In genomic region chr1:212557739-212558664, GRCh38 we compare ENCODE assay signal across 9 cellular contexts. TPM values are rescaled to one million over a fixed set of nuclear protein-coding genes. Genes with fewer than 3 reads are reported as not detected.
DNase-seq lines count a peak whose midpoint lies in the region; ATAC-seq, FAIRE-seq and TF ChIP-seq lines count a peak whose summit lies in the region.
"Had no signal": no experiment of that assay in that cellular context is flagged by ENCODE, and none has a peak within 500 bp of the region (broad histone marks: within the 10 kb centered on the region; RNA-seq: fewer than 3 reads in every experiment).

No MANE protein-coding gene starts in this region.

- no peaks in the 10 kb centered on the region; a peak in 1 of 4 replicates for H3K9me3 ChIP-seq in H1 (ENCODE audit: insufficient read depth in 2 of 2, low read depth in 1 of 2, low read length in 1 of 2)
- peaks cover 3% of the 10 kb centered on the region for H3K9me3 ChIP-seq in mesenchymal stem cell (ENCODE audit: control insufficient read depth, low read length)
- H3K9me3 ChIP-seq in upper lobe of left lung, result no peaks in the 10 kb centered on the region

- H4K5ac ChIP-seq in H1 (ENCODE audit: insufficient read length, low read depth, low read length), result no peak overlapping the region

- H3K4me3 ChIP-seq in H1 (ENCODE audit: extremely low read depth in 1 of 4, insufficient read depth in 2 of 4, low read depth in 3 of 4, low read length in 4 of 4) (peak overlapping the region; percentile 54 to 68 (median 60)), mesenchymal stem cell (ENCODE audit: insufficient read depth in 1 of 2, low read depth in 1 of 2, low read length in 2 of 2) (peak overlapping the region; percentile 75 to 76), upper lobe of left lung (peak overlapping the region; percentile 50 to 78 (median 68))

- H2BK15ac ChIP-seq in H1 (ENCODE audit: low read length), result peak overlapping the region; percentile 18; the same call in 1 of the 2 replicates
- peak overlapping the region; percentile 97 for H2BK15ac ChIP-seq in mesenchymal stem cell (ENCODE audit: low read depth, poor library complexity, severe bottlenecking)

- H3K14ac ChIP-seq in H1 (ENCODE audit: insufficient read length), result no peak overlapping the region
- peak overlapping the region in 1 of 2 experiments; percentile 79 for H3K14ac ChIP-seq in mesenchymal stem cell (ENCODE audit: low read length in 2 of 2)

- no peaks in the 10 kb centered on the region for H4K20me1 ChIP-seq in H1 (replicated peaks in 1 of 2; ENCODE audit: control insufficient read depth in 1 of 2, insufficient read depth in 2 of 2, low read length in 2 of 2)

- 11 to 100% methylated on average over 2 to 32 of the region's 45 CpGs for WGBS in H1 (ENCODE audit: extremely low coverage in 1 of 2, insufficient coverage in 1 of 2, insufficient read length in 1 of 2, insufficient replicate concordance in 2 of 2, low coverage in 1 of 2, low lambda C conversion rate in 2 of 2, missing lambda C conversion rate in 1 of 2), 2 experiments
- WGBS in mesenchymal stem cell, result 16% methylated on average over 45 of the region's 45 CpGs
- WGBS in upper lobe of left lung, 2 donors, result 19 to 60% methylated on average over 10 to 45 of the region's 45 CpGs

- peaks cover 0 to 8% (median 2%) of the 10 kb centered on the region in 4 experiments; a peak in 6 of 7 replicates for H3K4me1 ChIP-seq in H1 (replicated peaks in 1 of 4; ENCODE audit: control insufficient read depth in 3 of 4, insufficient read depth in 4 of 4, low read length in 3 of 4)
- peaks cover 13% of the 10 kb centered on the region for H3K4me1 ChIP-seq in mesenchymal stem cell (ENCODE audit: control insufficient read depth, insufficient read depth, low read depth, low read length)
- H3K4me1 ChIP-seq in upper lobe of left lung, result peaks cover 0 to 7% (median 2%) of the 10 kb centered on the region in 4 donors

- peak; percentile 39 for ATAC-seq in HG02852 (IDR thresholded peaks at IDR 0.05; ENCODE audit: unreplicated experiment)
- ATAC-seq in upper lobe of left lung (ENCODE audit: low FRiP score in 2 of 2), result peak; percentile 78 to 88

- DNase-seq in NCI-H748 (lab: John Stamatoyannopoulos, UW; ENCODE audit: unreplicated experiment) (peak; percentile 54), NCI-H748 treated with DMSO at 0.1 percent for 48 hours (lab: John Stamatoyannopoulos, UW) (no peak), RPMI7951 (ENCODE audit: low read depth) (peak; percentile 37), H1 (ENCODE audit: low read depth in 1 of 2, low spot score in 2 of 2) (peak in 1 of 2 experiments; percentile 77), mesenchymal stem cell (peak; percentile 29), upper lobe of left lung (peak; percentile 77 to 94), DMS79 treated with DMSO at 0.1 percent for 48 hours (lab: John Stamatoyannopoulos, UW) (no peak)

- peak overlapping the region in 3 of 4 experiments; percentile 54 to 76 (median 62); a peak in 6 of 7 replicates for H3K9ac ChIP-seq in H1 (replicated peaks in 1 of 4; ENCODE audit: extremely low read depth in 1 of 4, low read depth in 3 of 4, low read length in 3 of 4)
- peak overlapping the region; percentile 92 for H3K9ac ChIP-seq in mesenchymal stem cell (ENCODE audit: low read length)

- H3K18ac ChIP-seq in H1 (ENCODE audit: extremely low read depth, low read length), result peak overlapping the region; percentile 49; the same call in 1 of the 2 replicates
- peak overlapping the region; percentile 90 to 96 for H3K18ac ChIP-seq in mesenchymal stem cell (ENCODE audit: low read depth in 1 of 2, low read length in 2 of 2)

- H3K4ac ChIP-seq in H1 (replicated peaks; ENCODE audit: insufficient read length, low read depth, low read length) (peak overlapping the region; percentile 65), mesenchymal stem cell (ENCODE audit: low read depth in 1 of 2, low read length in 2 of 2) (peak overlapping the region; percentile 77 to 85)

- no peak overlapping the region; the same call in 1 of the 2 replicates for H2AK5ac ChIP-seq in H1 (ENCODE audit: low read depth, low read length)
- H2AK5ac ChIP-seq in mesenchymal stem cell (ENCODE audit: low read length, severe bottlenecking), result no peak overlapping the region

- TF ChIP-seq CTCF in H1 (IDR thresholded peaks at IDR 0.05; ENCODE audit: control extremely low read depth in 1 of 3, insufficient read depth in 1 of 3, low read depth in 1 of 3, low read length in 3 of 3) (no peak), upper lobe of left lung (IDR thresholded peaks at IDR 0.05) (peak in 1 of 6 experiments; percentile 42)

- FAIRE-seq in H1 (lab: Jason Lieb, UNC), result no peak
- FAIRE-seq: G401.6 had no signal

- CTCF ChIA-PET in H1 (lab: Charles Lee; ENCODE audit: partially characterized antibody), result interaction anchor here (0.7 to 1.0 kb wide), 4 partner anchors 39 to 107 kb away, joined by 3 to 6 read pairs (median 4); no protein-coding TSS in a partner anchor

- H3K27ac ChIP-seq in H1 (ENCODE audit: low read depth, low read length), result no peak overlapping the region
- no peak overlapping the region for H3K27ac ChIP-seq in mesenchymal stem cell (ENCODE audit: low read length, poor library complexity, severe bottlenecking)
- peak overlapping the region; percentile 92 to 99 (median 96) for H3K27ac ChIP-seq in upper lobe of left lung

- H3K23ac ChIP-seq in H1 (ENCODE audit: insufficient read length) (no peak overlapping the region), mesenchymal stem cell (ENCODE audit: low read length in 2 of 2) (peak overlapping the region in 1 of 2 experiments; percentile 96)

- H3K79me1 ChIP-seq in H1 (ENCODE audit: low read depth, low read length), result no peaks in the 10 kb centered on the region
- H3K79me1 ChIP-seq in mesenchymal stem cell (replicated peaks; ENCODE audit: low read length, poor library complexity, severe bottlenecking), result no peaks in the 10 kb centered on the region

- H3K4me2 ChIP-seq in H1 (ENCODE audit: insufficient read depth in 1 of 2, low read depth in 2 of 2, low read length in 2 of 2) (peak overlapping the region; percentile 85 to 98), mesenchymal stem cell (ENCODE audit: low read length, poor library complexity, severe bottlenecking) (peak overlapping the region; percentile 38)

- POLR2A ChIA-PET in H1 (lab: Charles Lee; ENCODE audit: partially characterized antibody), result interaction anchor here (0.8 to 6.6 kb wide), 13 partner anchors 9 to 883 kb away, joined by 3 to 61 read pairs (median 3); partner anchors contain the start of genes ATF3 and NEK2

- no peak for TF ChIP-seq EP300 in H1 (IDR thresholded peaks at IDR 0.05; ENCODE audit: borderline replicate concordance in 1 of 2, low read depth in 2 of 2, low read length in 2 of 2)
- peak in 1 of 4 donors; percentile 32 for TF ChIP-seq EP300 in upper lobe of left lung (IDR thresholded peaks at IDR 0.05)

- H2BK5ac ChIP-seq in H1 (ENCODE audit: low read depth, low read length), result peak overlapping the region; percentile 57; the same call in 1 of the 2 replicates
- peak overlapping the region; percentile 76 for H2BK5ac ChIP-seq in mesenchymal stem cell (ENCODE audit: low read depth, low read length, poor library complexity, severe bottlenecking)

- peaks cover 5% of the 10 kb centered on the region; the same call in 1 of the 2 replicates for H3K23me2 ChIP-seq in H1 (ENCODE audit: low read depth, low read length)

- peak overlapping the region; percentile 36 for H3K56ac ChIP-seq in H1 (replicated peaks; ENCODE audit: insufficient read length, low read depth, low read length)

- H2BK120ac ChIP-seq in H1 (replicated peaks; ENCODE audit: low read depth, low read length), result no peak overlapping the region
- H2BK120ac ChIP-seq in mesenchymal stem cell (ENCODE audit: low read depth, low read length), result peak overlapping the region; percentile 90

- peak in 1 of 2 experiments; percentile 12; a peak in 1 of 3 replicates for TF ChIP-seq POLR2A in H1 (IDR thresholded peaks at IDR 0.05; ENCODE audit: control extremely low read depth in 1 of 2, low read depth in 2 of 2, low read length in 2 of 2)
- no peak for TF ChIP-seq POLR2A in upper lobe of left lung (IDR thresholded peaks at IDR 0.05)

- H4K8ac ChIP-seq in H1 (ENCODE audit: extremely low read depth, insufficient read depth, low read length), result peak overlapping the region; percentile 99
- H4K8ac ChIP-seq in mesenchymal stem cell (ENCODE audit: low read length), result peak overlapping the region; percentile 69

- H3K27me3 ChIP-seq in H1 (replicated peaks in 1 of 4; ENCODE audit: control insufficient read depth in 3 of 4, extremely low read depth in 1 of 4, insufficient read depth in 3 of 4, low read length in 3 of 4) (peaks cover 0 to 13% (median 5%) of the 10 kb centered on the region in 4 experiments; a peak in 4 of 7 replicates), mesenchymal stem cell (ENCODE audit: control insufficient read depth in 1 of 2, insufficient read depth in 1 of 2, low read length in 2 of 2) (no peaks in the 10 kb centered on the region), upper lobe of left lung (no peaks in the 10 kb centered on the region)

- H4K91ac ChIP-seq in H1 (replicated peaks; ENCODE audit: insufficient read length, low read length) (peak overlapping the region; percentile 48), mesenchymal stem cell (ENCODE audit: low read length) (peak overlapping the region; percentile 93)

- H2BK12ac ChIP-seq in H1 (ENCODE audit: low read depth, low read length) (peak overlapping the region; percentile 69), mesenchymal stem cell (ENCODE audit: low read length in 2 of 2) (peak overlapping the region; percentile 18 to 49)

- no peaks in the 10 kb centered on the region for H3K36me3 ChIP-seq in H1 (ENCODE audit: control insufficient read depth in 2 of 4, insufficient read depth in 4 of 4, low read length in 3 of 4)
- H3K36me3 ChIP-seq in mesenchymal stem cell (ENCODE audit: control insufficient read depth in 1 of 2, insufficient read depth in 2 of 2, low read depth in 1 of 2, low read length in 2 of 2), result no peaks in the 10 kb centered on the region
- H3K36me3 ChIP-seq in upper lobe of left lung, result no peaks in the 10 kb centered on the region

- H3K79me2 ChIP-seq in H1 (ENCODE audit: control insufficient read depth in 1 of 2, insufficient read depth in 2 of 2, low read length in 2 of 2), result no peaks in the 10 kb centered on the region

- no peak overlapping the region for H2BK20ac ChIP-seq in H1 (ENCODE audit: low read length)

- 0 out of 4 replicates have a peak, but pooled peaks of 1 of the 2 experiments have one; percentile 2 for TF ChIP-seq RAD21 in H1 (IDR thresholded peaks at IDR 0.05 in 1 of 2, conservative IDR thresholded peaks at IDR 0.05 in 1 of 2; ENCODE audit: low read depth in 2 of 2, low read length in 2 of 2)

- no peak overlapping the region; the same call in 1 of the 2 replicates for H2AFZ ChIP-seq in H1 (ENCODE audit: low read length)
- H2AFZ ChIP-seq in mesenchymal stem cell (ENCODE audit: low read depth, low read length), result peak overlapping the region; percentile 75

RNA-seq across cellular contexts. Expression of gene ATF3, which starts 50.6 kb away (rescaled TPM):
- 1.2 and 1.4 TPM in 2 replicates for total RNA-seq in RPMI7951 (2014; rRNA removed; shearing (Covaris generic))
- 21.5 and 27.7 TPM in 2 replicates for total RNA-seq in H1 (2021; fragmentation: NEBNext Ultra II Directional; extraction: Animal tissue kit (Norgen Biotek cat#: 25700))
- polyA plus RNA-seq in H1 (2011; rRNA removed), result 12.2 and 13.5 TPM in 2 replicates
- 17.1 TPM for polyA plus RNA-seq in H1 (2011; cell fraction: cytosol; rRNA removed)
- polyA plus RNA-seq in H1 (2011; cell fraction: nucleus; rRNA removed), result 18.7 TPM
- 18.2 to 33.8 TPM (median 21.4 TPM) in 4 replicates for polyA plus RNA-seq in H1 (2012, experiment 1 of 2)
- 16.1 TPM for polyA plus RNA-seq in H1 (2012, experiment 2 of 2)
- polyA plus RNA-seq in H1 (2013, experiment 1 of 2), result 9.1 TPM
- 9.4 TPM for polyA plus RNA-seq in H1 (2013, experiment 2 of 2)
- polyA minus RNA-seq in H1 (2011; rRNA and poly(A)+ RNA removed), result 13.6 and 21.4 TPM in 2 replicates
- 15.9 TPM for polyA minus RNA-seq in H1 (2011; cell fraction: cytosol; rRNA and poly(A)+ RNA removed)
- 37.1 TPM for polyA minus RNA-seq in H1 (2011; cell fraction: nucleus; rRNA and poly(A)+ RNA removed)
- 11.5 TPM for polyA plus RNA-seq in mesenchymal stem cell (2013, experiment 1 of 2)
- 9.7 TPM for polyA plus RNA-seq in mesenchymal stem cell (2013, experiment 2 of 2)
- total RNA-seq in upper lobe of left lung, result 10 to 100 TPM in 5 of 6 donors, 1 to 10 TPM in 1; 7.3 to 69.3 (median 21.2) TPM

Comparison
In these comparisons a context has a peak if more than half of its experiments do, and no peak if none do; other contexts are left out.
1. DNase-seq: peak in NCI-H748 (single experiment), RPMI7951 (single experiment), mesenchymal stem cell (single experiment) and upper lobe of left lung (2 of 2); none in NCI-H748 treated with DMSO at 0.1 percent for 48 hours (single experiment) and DMS79 treated with DMSO at 0.1 percent for 48 hours (single experiment).
2. H3K27ac ChIP-seq: peak in upper lobe of left lung (4 of 4); none in H1 (single experiment) and mesenchymal stem cell (single experiment).
3. Peak in every context shown above with its lines, with median percentiles within 50 percentile points of each other: H3K4me3 ChIP-seq.